In genomic region chr2:232861353-232861752, GRCh38 we compare ENCODE assay signal across 24 cellular contexts. TPM values are rescaled to one million over a fixed set of nuclear protein-coding genes. Genes with fewer than 3 reads are reported as not detected.
DNase-seq lines count a peak whose midpoint lies in the region; ATAC-seq, FAIRE-seq and TF ChIP-seq lines count a peak whose summit lies in the region.
"Had no signal": no experiment of that assay in that cellular context is flagged by ENCODE, and none has a peak within 500 bp of the region (broad histone marks: within the 10 kb centered on the region; RNA-seq: fewer than 3 reads in every experiment).

No MANE protein-coding gene starts in this region.

- H2BK15ac ChIP-seq in mesenchymal stem cell (ENCODE audit: low read depth, poor library complexity, severe bottlenecking), result no peak overlapping the region

- no peak overlapping the region for H3K4ac ChIP-seq in mesenchymal stem cell (ENCODE audit: low read depth in 1 of 2, low read length in 2 of 2)

- H3K4me2 ChIP-seq in A549, result 0 out of 3 replicates have a peak overlapping the region, but pooled peaks have one; percentile 0
- H3K4me2 ChIP-seq in HepG2 (ENCODE audit: low read depth, low read length), result peak overlapping the region; percentile 78
- H3K4me2 ChIP-seq in mesenchymal stem cell (ENCODE audit: low read length, poor library complexity, severe bottlenecking), result no peak overlapping the region
- H3K4me2 ChIP-seq: BLaER1 treated with 17β-estradiol and CSF1 and Interleukin-3, amounts not matched to agents 10 nM and 100 nM; GM23338 had no signal

- H3K79me1 ChIP-seq in mesenchymal stem cell (replicated peaks; ENCODE audit: low read length, poor library complexity, severe bottlenecking), result peaks cover 20% of the 10 kb centered on the region

- H4K91ac ChIP-seq in mesenchymal stem cell (ENCODE audit: low read length), result no peak overlapping the region

- DNase-seq in A549 (ENCODE audit: low read depth in 1 of 2, low spot score in 1 of 2) (no peak), endodermal cell (peak; percentile 27), HepG2 (ENCODE audit: low spot score) (no peak), mesenchymal stem cell (no peak), tibial artery (no peak), MG63 (no peak)
- DNase-seq: ACHN; AML-193; BE2C; CD4-positive, alpha-beta T cell; CD8-positive, alpha-beta memory T cell; DMS 273 treated with DMSO at 0.1 percent for 48 hours; DMS79; EL; GDM1; H9 had no signal

- no peak overlapping the region for H3K4me3 ChIP-seq in A549
- H3K4me3 ChIP-seq in endodermal cell (ENCODE audit: low read length), result no peak overlapping the region
- no peak overlapping the region; a peak in 1 of 6 replicates for H3K4me3 ChIP-seq in HepG2 (replicated peaks in 1 of 3; ENCODE audit: insufficient read depth in 1 of 3, low read depth in 2 of 3, low read length in 3 of 3)
- H3K4me3 ChIP-seq in mesenchymal stem cell (ENCODE audit: insufficient read depth in 1 of 2, low read depth in 1 of 2, low read length in 2 of 2), result no peak overlapping the region
- no peak overlapping the region for H3K4me3 ChIP-seq in tibial artery
- H3K4me3 ChIP-seq in MG63, result no peak overlapping the region
- H3K4me3 ChIP-seq: BLaER1 treated with 17β-estradiol and CSF1 and Interleukin-3, amounts not matched to agents 10 nM and 100 nM; GM12878; GM23338 had no signal

- no peak overlapping the region for H3K18ac ChIP-seq in mesenchymal stem cell (ENCODE audit: low read depth in 1 of 2, low read length in 2 of 2)

- no peak overlapping the region for H2BK120ac ChIP-seq in mesenchymal stem cell (ENCODE audit: low read depth, low read length)

- H3K9ac ChIP-seq in endodermal cell (ENCODE audit: extremely low read depth, low read length, poor library complexity, severe bottlenecking) (no peak overlapping the region), HepG2 (ENCODE audit: insufficient read depth, low read depth, low read length) (0 out of 2 replicates have a peak overlapping the region, but pooled peaks have one; percentile 69), mesenchymal stem cell (ENCODE audit: low read length) (no peak overlapping the region)
- H3K9ac ChIP-seq: BLaER1 treated with 17β-estradiol and CSF1 and Interleukin-3, amounts not matched to agents 10 nM and 100 nM had no signal

- no peak for TF ChIP-seq POLR2A in A549 (IDR thresholded peaks at IDR 0.05; ENCODE audit: low read length)
- no peak for TF ChIP-seq POLR2A in HepG2 (IDR thresholded peaks at IDR 0.05; ENCODE audit: insufficient read depth in 1 of 2, low read depth in 2 of 2, low read length in 2 of 2)

- no peaks in the 10 kb centered on the region for H4K20me1 ChIP-seq in HepG2 (ENCODE audit: insufficient read depth, low read length)
- H4K20me1 ChIP-seq: BLaER1 treated with 17β-estradiol and CSF1 and Interleukin-3, amounts not matched to agents 10 nM and 100 nM had no signal

- ATAC-seq in A549 (no peak), HepG2 (no peak), GM18909 (IDR thresholded peaks at IDR 0.05; ENCODE audit: poor library complexity, unreplicated experiment) (no peak)
- ATAC-seq: GM12878, GM23338, HCT116 had no signal

- H3K9me3 Mint-ChIP-seq in endodermal cell, result no peaks in the 10 kb centered on the region
- H3K9me3 Mint-ChIP-seq: CD14-positive monocyte; CD4-positive, alpha-beta T cell; CD8-positive, alpha-beta memory T cell; GM23338; H9 had no signal

- no peak for TF ChIP-seq CTCF in A549 (IDR thresholded peaks at IDR 0.05)
- no peak for TF ChIP-seq CTCF in endodermal cell (conservative IDR thresholded peaks at IDR 0.05)
- TF ChIP-seq CTCF in HepG2 (CRISPR knock-in tag; IDR thresholded peaks at IDR 0.05), result no peak
- TF ChIP-seq CTCF in tibial artery (IDR thresholded peaks at IDR 0.05), result no peak

- POLR2A ChIA-PET in A549 (lab: Yijun Ruan, JAX) (interaction anchor here (1.1 kb wide), 1 partner anchor 14 kb away, joined by 3 read pairs; no protein-coding TSS in a partner anchor), HepG2 (lab: Yijun Ruan, JAX) (interaction anchor here (0.9 to 11.3 kb wide), 3 partner anchors 10 to 18 kb away, joined by 6 to 297 read pairs (median 8); partner anchors contain the start of gene SNORC)

- H2BK12ac ChIP-seq in mesenchymal stem cell (ENCODE audit: low read length in 2 of 2), result no peak overlapping the region

- H3K36me3 Mint-ChIP-seq in endodermal cell (ENCODE audit: low read depth), result peaks cover 46% of the 10 kb centered on the region

- H3K79me2 ChIP-seq in HepG2 (ENCODE audit: insufficient read depth, low read length), result peaks cover 3% of the 10 kb centered on the region

- no peak overlapping the region for H4K8ac ChIP-seq in mesenchymal stem cell (ENCODE audit: low read length)

- no peak for TF ChIP-seq EP300 in A549 (IDR thresholded peaks at IDR 0.05)
- TF ChIP-seq EP300 in HepG2 (IDR thresholded peaks at IDR 0.05; ENCODE audit: low read depth in 2 of 2, low read length in 2 of 2), result no peak
- no peak for TF ChIP-seq EP300 in HepG2 (CRISPR knock-in tag; IDR thresholded peaks at IDR 0.05; ENCODE audit: borderline replicate concordance)

- in situ Hi-C loops in HepG2 (cut with HindIII; ENCODE audit: extremely low pct_ligation_motif_present, low pct_unique_long_range_greater_than_20kb), result no loop called here

- no peak overlapping the region for H2BK5ac ChIP-seq in mesenchymal stem cell (ENCODE audit: low read depth, low read length, poor library complexity, severe bottlenecking)

- H3K36me3 ChIP-seq in endodermal cell (ENCODE audit: control insufficient read depth, insufficient read depth, low read length) (peaks cover 48% of the 10 kb centered on the region), HepG2 (replicated peaks in 1 of 2; ENCODE audit: control insufficient read depth in 1 of 2, insufficient read depth in 2 of 2, low read length in 2 of 2) (peaks cover 7 to 11% of the 10 kb centered on the region in 2 experiments; a peak in 1 of 5 replicates), mesenchymal stem cell (ENCODE audit: control insufficient read depth in 1 of 2, insufficient read depth in 2 of 2, low read depth in 1 of 2, low read length in 2 of 2) (peaks cover 27 to 65% of the 10 kb centered on the region in 2 experiments), tibial artery (peaks cover 35 to 50% (median 39%) of the 10 kb centered on the region in 3 donors), MG63 (peaks cover 59% of the 10 kb centered on the region)

- no peak overlapping the region for H3K14ac ChIP-seq in mesenchymal stem cell (ENCODE audit: low read length in 2 of 2)

- intact Hi-C loops in HepG2 (cut with micrococcal nuclease; ENCODE audit: unreplicated experiment) (no loop called here), tibial artery (cut with DNase I; ENCODE audit: low total_unique reads) (no loop called here)

- H3K27ac ChIP-seq in A549, result peak overlapping the region in 1 of 2 experiments; percentile 64; a peak in 3 of 6 replicates
- H3K27ac ChIP-seq in endodermal cell (ENCODE audit: low read depth, low read length), result no peak overlapping the region
- peak overlapping the region; percentile 94 for H3K27ac ChIP-seq in HepG2 (ENCODE audit: extremely low read length, insufficient read depth, low read length)
- no peak overlapping the region for H3K27ac ChIP-seq in mesenchymal stem cell (ENCODE audit: low read length, poor library complexity, severe bottlenecking)
- no peak overlapping the region for H3K27ac ChIP-seq in tibial artery
- H3K27ac ChIP-seq: BLaER1 treated with 17β-estradiol and CSF1 and Interleukin-3, amounts not matched to agents 10 nM and 100 nM had no signal

- TF ChIP-seq RAD21 in A549 (conservative IDR thresholded peaks at IDR 0.05 in 1 of 2, IDR thresholded peaks at IDR 0.05 in 1 of 2), result no peak
- TF ChIP-seq RAD21 in HepG2 (CRISPR knock-in tag; IDR thresholded peaks at IDR 0.05), result no peak

- no peak overlapping the region for H3K27ac Mint-ChIP-seq in endodermal cell
- H3K27ac Mint-ChIP-seq: CD14-positive monocyte; CD4-positive, alpha-beta T cell; CD8-positive, alpha-beta memory T cell; GM23338; H9 had no signal

- FAIRE-seq in A549 (lab: Jason Lieb, UNC) (no peak), HepG2 (lab: Jason Lieb, UNC) (no peak)
- FAIRE-seq: A204.1, D721Med, GM12878 had no signal

- H3K23ac ChIP-seq in mesenchymal stem cell (ENCODE audit: low read length in 2 of 2), result no peak overlapping the region

- H3K27me3 ChIP-seq in endodermal cell (ENCODE audit: control insufficient read depth, insufficient read depth, low read length, poor library complexity, severe bottlenecking) (no peaks in the 10 kb centered on the region), HepG2 (ENCODE audit: control insufficient read depth in 1 of 2, insufficient read depth in 2 of 2, low read length in 2 of 2) (no peaks in the 10 kb centered on the region), mesenchymal stem cell (ENCODE audit: control insufficient read depth in 1 of 2, insufficient read depth in 1 of 2, low read length in 2 of 2) (no peaks in the 10 kb centered on the region), tibial artery (no peaks in the 10 kb centered on the region), MG63 (no peaks in the 10 kb centered on the region)
- H3K27me3 ChIP-seq: BE2C; BLaER1 treated with 17β-estradiol and CSF1 and Interleukin-3, amounts not matched to agents 10 nM and 100 nM had no signal

- H3K4me3 Mint-ChIP-seq in endodermal cell, result no peak overlapping the region
- H3K4me3 Mint-ChIP-seq: CD14-positive monocyte; CD4-positive, alpha-beta T cell; CD8-positive, alpha-beta memory T cell; GM23338; H9 had no signal

- no TSS peak for BruUV-seq in HepG2 (replicated peaks; lab: Mats Ljungman, UMichigan)

- H3K27me3 Mint-ChIP-seq in endodermal cell (ENCODE audit: insufficient read depth), result no peaks in the 10 kb centered on the region
- H3K27me3 Mint-ChIP-seq: CD4-positive, alpha-beta T cell; CD8-positive, alpha-beta memory T cell had no signal

- H2AK5ac ChIP-seq in mesenchymal stem cell (ENCODE audit: low read length, severe bottlenecking), result peak overlapping the region; percentile 54

- no peak overlapping the region for H2AFZ ChIP-seq in HepG2 (ENCODE audit: low read length)
- no peak overlapping the region for H2AFZ ChIP-seq in mesenchymal stem cell (ENCODE audit: low read depth, low read length)
- H2AFZ ChIP-seq: GM23338 had no signal

- CTCF ChIA-PET in A549 (lab: Yijun Ruan, JAX), result interaction anchor here (1.0 to 1.2 kb wide), 3 partner anchors 10 to 390 kb away, joined by 3 to 5 read pairs (median 3); partner anchors contain the start of gene ATG16L1
- CTCF ChIA-PET in HepG2 (lab: Yijun Ruan, JAX; ENCODE audit: low intra/inter-chr PET ratio, low total read pairs), result no interaction called here

- H3K9me3 ChIP-seq in A549 (no peaks in the 10 kb centered on the region), endodermal cell (ENCODE audit: control insufficient read depth, low read length) (no peaks in the 10 kb centered on the region), HepG2 (ENCODE audit: low read length) (no peaks in the 10 kb centered on the region), mesenchymal stem cell (ENCODE audit: control insufficient read depth, low read length) (no peaks in the 10 kb centered on the region), tibial artery (no peaks in the 10 kb centered on the region), MG63 (no peaks in the 10 kb centered on the region)
- H3K9me3 ChIP-seq: BE2C; BLaER1 treated with 17β-estradiol and CSF1 and Interleukin-3, amounts not matched to agents 10 nM and 100 nM had no signal

- WGBS in A549 (ENCODE audit: missing lambda C conversion rate), result 85% methylated on average over 5 of the region's 5 CpGs
- 94 to 100% methylated on average over 2 to 5 of the region's 5 CpGs for WGBS in endodermal cell (ENCODE audit: insufficient coverage in 1 of 2, insufficient read length in 1 of 2), 2 experiments
- WGBS in HepG2 (ENCODE audit: low lambda C conversion rate), result 85% methylated on average over 5 of the region's 5 CpGs
- WGBS in mesenchymal stem cell, result 96% methylated on average over 4 of the region's 5 CpGs

- H3K4me1 ChIP-seq in A549, result peaks cover 53% of the 10 kb centered on the region
- no peaks in the 10 kb centered on the region for H3K4me1 ChIP-seq in endodermal cell (ENCODE audit: control insufficient read depth, insufficient read depth, low read length)
- H3K4me1 ChIP-seq in HepG2 (ENCODE audit: insufficient read depth, low read length), result peaks cover 75% of the 10 kb centered on the region
- peaks cover 22% of the 10 kb centered on the region for H3K4me1 ChIP-seq in mesenchymal stem cell (ENCODE audit: control insufficient read depth, insufficient read depth, low read depth, low read length)
- H3K4me1 ChIP-seq in tibial artery, result no peaks in the 10 kb centered on the region
- H3K4me1 ChIP-seq: BE2C; BLaER1 treated with 17β-estradiol and CSF1 and Interleukin-3, amounts not matched to agents 10 nM and 100 nM had no signal

- H3K4me1 Mint-ChIP-seq in endodermal cell, result no peaks in the 10 kb centered on the region
- H3K4me1 Mint-ChIP-seq: CD14-positive monocyte; CD8-positive, alpha-beta memory T cell; GM23338; H9 had no signal

RNA-seq across cellular contexts. Expression of gene SNORC, which starts 8.7 kb away (rescaled TPM):
- polyA plus RNA-seq in A549 (2011; rRNA removed) (8.5 and 9.1 TPM in 2 replicates), A549 (2017; fragmentation: RNase III; extraction: RNeasy Plus Mini Kit Qiagen cat#74134 plus additional on column Dnase treatment) (7.0 to 8.4 TPM (median 7.2 TPM) in 3 replicates), HepG2 (2011; rRNA removed) (59.1 and 62.9 TPM in 2 replicates)
- polyA plus RNA-seq in A549 (2012; cell fraction: cytosol; rRNA removed), result 5.2 and 7.8 TPM in 2 replicates
- 14.1 and 16.3 TPM in 2 replicates for polyA plus RNA-seq in A549 (2012; cell fraction: nucleus; rRNA removed)
- 7.2 and 8.8 TPM in 2 replicates for polyA minus RNA-seq in A549 (2011; rRNA and poly(A)+ RNA removed)
- total RNA-seq in endodermal cell (1 to 10 TPM; 3.6 to 5.0 TPM), HepG2 (2016; rRNA removed; fragmentation: Illumina TruSeq; extraction: Trizol) (48.5 and 86.1 TPM in 2 replicates)
- polyA plus RNA-seq in endodermal cell (2013, experiment 1 of 2), result 1.00 TPM
- 0.66 TPM for polyA plus RNA-seq in endodermal cell (2013, experiment 2 of 2)
- total RNA-seq in HepG2 (2016; cell fraction: cytosol; rRNA removed; fragmentation: Illumina TruSeq; extraction: Trizol; ENCODE audit: low read depth), result 64.6 and 82.7 TPM in 2 replicates
- total RNA-seq in HepG2 (2016; cell fraction: insoluble cytoplasmic fraction; rRNA removed; fragmentation: Illumina TruSeq; extraction: Trizol), result 52.1 and 76.7 TPM in 2 replicates
- total RNA-seq in HepG2 (2016; cell fraction: membrane; rRNA removed; fragmentation: Illumina TruSeq; extraction: Trizol), result 71.1 and 75.3 TPM in 2 replicates
- total RNA-seq in HepG2 (2016; cell fraction: nucleus; rRNA removed; fragmentation: Illumina TruSeq; extraction: Trizol), result 47.7 and 55.5 TPM in 2 replicates
- 45.6 and 94.4 TPM in 2 replicates for polyA plus RNA-seq in HepG2 (2011; cell fraction: cytosol; rRNA removed)
- polyA plus RNA-seq in HepG2 (2011; cell fraction: nucleus; rRNA removed), result 87.4 and 124 TPM in 2 replicates
- 42.0 and 51.4 TPM in 2 replicates for polyA plus RNA-seq in HepG2 (2012)
- polyA plus RNA-seq in HepG2 (2016; cell fraction: cytosol; fragmentation: Illumina TruSeq; extraction: Trizol; ENCODE audit: low read depth), result 125 and 134 TPM in 2 replicates
- polyA plus RNA-seq in HepG2 (2016; cell fraction: insoluble cytoplasmic fraction; fragmentation: Illumina TruSeq; extraction: Trizol; ENCODE audit: low read depth), result 60.9 and 75.2 TPM in 2 replicates
- 102 and 104 TPM in 2 replicates for polyA plus RNA-seq in HepG2 (2016; cell fraction: membrane; fragmentation: Illumina TruSeq; extraction: Trizol; ENCODE audit: low read depth)
- 136 and 150 TPM in 2 replicates for polyA plus RNA-seq in HepG2 (2016; cell fraction: nucleus; fragmentation: Illumina TruSeq; extraction: Trizol; ENCODE audit: insufficient read depth, low read depth)
- 5.3 and 89.5 TPM in 2 replicates for polyA minus RNA-seq in HepG2 (2011; rRNA and poly(A)+ RNA removed; ENCODE audit: low replicate concordance)
- polyA minus RNA-seq in HepG2 (2011; cell fraction: cytosol; rRNA and poly(A)+ RNA removed), result 57.5 and 73.7 TPM in 2 replicates
- 27.3 and 30.6 TPM in 2 replicates for polyA minus RNA-seq in HepG2 (2011; cell fraction: nucleus; rRNA and poly(A)+ RNA removed)
- 0.95 TPM for polyA plus RNA-seq in mesenchymal stem cell (2013, experiment 1 of 2)
- polyA plus RNA-seq in mesenchymal stem cell (2013, experiment 2 of 2), result 0.90 TPM
- total RNA-seq in MG63 (2014; rRNA removed; shearing (Covaris generic); ENCODE audit: low replicate concordance), result 1.1 and 4.1 TPM in 2 replicates
- polyA plus RNA-seq: CD14-positive monocyte; CD8-positive, alpha-beta memory T cell had no signal
